In the genomic region with DNA sequence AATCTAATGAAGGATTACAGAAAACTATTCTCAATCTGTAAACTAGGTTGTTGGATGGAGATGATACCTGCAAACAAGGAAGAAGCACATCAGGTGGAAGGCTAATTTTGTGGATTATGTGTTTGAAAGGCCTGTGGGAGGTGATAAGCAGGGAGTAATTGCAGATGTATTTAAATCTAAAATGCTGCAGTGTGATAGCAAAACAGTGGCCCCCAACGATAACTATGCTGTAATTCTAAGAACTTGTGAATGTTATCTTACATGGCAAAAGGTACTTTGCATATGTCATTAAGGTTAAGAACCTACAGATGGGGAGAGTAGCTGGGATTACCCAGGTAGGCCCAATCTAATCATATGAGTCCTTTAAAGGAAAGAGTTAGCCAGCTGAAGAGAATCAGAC, we compare ENCODE assay signal across 16 cellular contexts.
DNase-seq lines count a peak whose midpoint lies in the region; ATAC-seq and TF ChIP-seq lines count a peak whose summit lies in the region.
"Had no signal": no experiment of that assay in that cellular context is flagged by ENCODE, and none has a peak within 500 bp of the region (broad histone marks: within the 10 kb centered on the region; RNA-seq: fewer than 3 reads in every experiment).

No MANE protein-coding gene starts in this region.

- H4K20me1 ChIP-seq in MM.1S (ENCODE audit: insufficient read depth, low read length), result no peaks in the 10 kb centered on the region
- H4K20me1 ChIP-seq: BLaER1 treated with 17β-estradiol and CSF1 and Interleukin-3, amounts not matched to agents 10 nM and 100 nM had no signal

- no peak overlapping the region for H2AFZ ChIP-seq in MM.1S (ENCODE audit: low read length)

- H3K27ac ChIP-seq in MM.1S (ENCODE audit: low read length), result peak overlapping the region; percentile 61; the same call in 1 of the 2 replicates
- H3K27ac ChIP-seq: BLaER1 treated with 17β-estradiol and CSF1 and Interleukin-3, amounts not matched to agents 10 nM and 100 nM had no signal

- peaks cover 22% of the 10 kb centered on the region for H3K4me1 ChIP-seq in MM.1S (ENCODE audit: low read length)

- H3K4me2 ChIP-seq in MM.1S (ENCODE audit: low read depth, low read length), result peak overlapping the region; percentile 14
- H3K4me2 ChIP-seq: BLaER1 treated with 17β-estradiol and CSF1 and Interleukin-3, amounts not matched to agents 10 nM and 100 nM had no signal

- DNase-seq in activated CD4-positive, alpha-beta memory T cell treated with anti-CD3 and anti-CD28 coated beads for 36 hours, result no peak
- no peak for DNase-seq in activated CD4-positive, alpha-beta memory T cell treated with anti-CD3 and anti-CD28 coated beads, Interleukin-2, amount 10 ng/mL, durations not matched to agents 7 days and 5 days
- DNase-seq in Calu3 (no peak), MM.1S (no peak), ecto neural progenitor cell (ENCODE audit: low spot score) (no peak), NCI-H82 treated with DMSO at 0.1 percent for 48 hours (lab: John Stamatoyannopoulos, UW; ENCODE audit: unreplicated experiment) (no peak)
- DNase-seq: ACHN, DMS79 treated with DMSO at 0.1 percent for 48 hours, EL, HCEC 1CT, HFFc6, IMR-90 had no signal

- no peak overlapping the region for H3K4me3 Mint-ChIP-seq in activated CD4-positive, alpha-beta memory T cell treated with anti-CD3 and anti-CD28 coated beads for 36 hours
- H3K4me3 Mint-ChIP-seq in activated CD4-positive, alpha-beta memory T cell treated with anti-CD3 and anti-CD28 coated beads, Interleukin-2, amount 10 ng/mL, durations not matched to agents 7 days and 5 days, result no peak overlapping the region
- H3K4me3 Mint-ChIP-seq in Calu3 (ENCODE audit: low read depth, unreplicated experiment), result peak overlapping the region; percentile 70
- peak overlapping the region; percentile 51 for H3K4me3 Mint-ChIP-seq in activated T-helper 17 cell treated with anti-CD3 and anti-CD28 coated beads, Interleukin-2, amount 50 U/mL, for 72 hours
- H3K4me3 Mint-ChIP-seq: HFFc6 had no signal

- no TSS peak for BruUV-seq in Calu3 (replicated peaks; lab: Mats Ljungman, UMichigan)

- CTCF ChIA-PET in activated CD4-positive, alpha-beta memory T cell treated with anti-CD3 and anti-CD28 coated beads for 36 hours (lab: Charles Lee), result no interaction called here
- CTCF ChIA-PET in activated CD4-positive, alpha-beta memory T cell treated with anti-CD3 and anti-CD28 coated beads, Interleukin-2, amount 10 ng/mL, durations not matched to agents 7 days and 5 days (lab: Charles Lee), result interaction anchor here (1.5 kb wide), 1 partner anchor 151 kb away, joined by 3 read pairs; no protein-coding TSS in a partner anchor
- CTCF ChIA-PET in Calu3 (lab: Charles Lee), result interaction anchor here (1.3 to 1.9 kb wide), 3 partner anchors 9 to 125 kb away, joined by 3 to 6 read pairs (median 5); no protein-coding TSS in a partner anchor

- H3K4me3 ChIP-seq in MM.1S (ENCODE audit: low read length), result no peak overlapping the region
- H3K4me3 ChIP-seq: BLaER1 treated with 17β-estradiol and CSF1 and Interleukin-3, amounts not matched to agents 10 nM and 100 nM had no signal

- POLR2A ChIA-PET in activated CD4-positive, alpha-beta memory T cell treated with anti-CD3 and anti-CD28 coated beads for 36 hours (lab: Charles Lee), result interaction anchor here (2.4 kb wide), 1 partner anchor 165 kb away, joined by 6 read pairs; a partner anchor contains a TSS
- POLR2A ChIA-PET in activated CD4-positive, alpha-beta memory T cell treated with anti-CD3 and anti-CD28 coated beads, Interleukin-2, amount 10 ng/mL, durations not matched to agents 7 days and 5 days (lab: Charles Lee), result interaction anchor here (0.7 to 1.5 kb wide), 4 partner anchors 11 to 164 kb away, joined by 3 to 4 read pairs (median 3); a partner anchor contains a TSS

- no peaks in the 10 kb centered on the region for H3K9me3 ChIP-seq in MM.1S (replicated peaks; ENCODE audit: insufficient read depth, low read length)

- no peaks in the 10 kb centered on the region for H3K27me3 ChIP-seq in MM.1S (replicated peaks; ENCODE audit: insufficient read depth, low read length)
- H3K27me3 ChIP-seq: BLaER1 treated with 17β-estradiol and CSF1 and Interleukin-3, amounts not matched to agents 10 nM and 100 nM had no signal

- no peaks in the 10 kb centered on the region for H3K79me2 ChIP-seq in MM.1S (ENCODE audit: low read length)

- no peaks in the 10 kb centered on the region for H3K9me3 Mint-ChIP-seq in activated CD4-positive, alpha-beta memory T cell treated with anti-CD3 and anti-CD28 coated beads for 36 hours
- H3K9me3 Mint-ChIP-seq in activated CD4-positive, alpha-beta memory T cell treated with anti-CD3 and anti-CD28 coated beads, Interleukin-2, amount 10 ng/mL, durations not matched to agents 7 days and 5 days, result peaks cover 7% of the 10 kb centered on the region
- H3K9me3 Mint-ChIP-seq in Calu3 (ENCODE audit: low read depth, unreplicated experiment), result no peaks in the 10 kb centered on the region
- H3K9me3 Mint-ChIP-seq in activated T-helper 17 cell treated with anti-CD3 and anti-CD28 coated beads, Interleukin-2, amount 50 U/mL, for 72 hours, result peaks cover 3% of the 10 kb centered on the region
- H3K9me3 Mint-ChIP-seq: HFFc6 had no signal

- intact Hi-C loops in activated CD4-positive, alpha-beta memory T cell treated with anti-CD3 and anti-CD28 coated beads for 36 hours (cut with micrococcal nuclease), result loop anchor here (1.0 to 10.0 kb wide), 4 partner anchors 8 to 811 kb away; a partner anchor contains a TSS
- intact Hi-C loops in Calu3 (cut with micrococcal nuclease; ENCODE audit: unreplicated experiment), result loop anchor here (2.0 to 10.0 kb wide), 4 partner anchors 113 to 329 kb away; a partner anchor contains a TSS

- TF ChIP-seq CTCF in Calu3 (IDR thresholded peaks at IDR 0.05; ENCODE audit: unreplicated experiment) (no peak), MM.1S (IDR thresholded peaks at IDR 0.05; ENCODE audit: low read length) (no peak)

- peaks cover 2% of the 10 kb centered on the region for H3K27me3 Mint-ChIP-seq in activated CD4-positive, alpha-beta memory T cell treated with anti-CD3 and anti-CD28 coated beads for 36 hours
- no peaks in the 10 kb centered on the region for H3K27me3 Mint-ChIP-seq in activated CD4-positive, alpha-beta memory T cell treated with anti-CD3 and anti-CD28 coated beads, Interleukin-2, amount 10 ng/mL, durations not matched to agents 7 days and 5 days
- no peaks in the 10 kb centered on the region for H3K27me3 Mint-ChIP-seq in Calu3 (ENCODE audit: unreplicated experiment)
- H3K27me3 Mint-ChIP-seq in activated T-helper 17 cell treated with anti-CD3 and anti-CD28 coated beads, Interleukin-2, amount 50 U/mL, for 72 hours, result no peaks in the 10 kb centered on the region
- H3K27me3 Mint-ChIP-seq: CD4-positive, CD25-positive, alpha-beta regulatory T cell had no signal

- ATAC-seq in activated T-helper 17 cell treated with anti-CD3 and anti-CD28 coated beads, Interleukin-2, amount 50 U/mL, for 72 hours (replicated peaks), result no peak
- ATAC-seq in HG03342 (IDR thresholded peaks at IDR 0.05; ENCODE audit: unreplicated experiment), result no peak

- no peaks in the 10 kb centered on the region for H3K36me3 ChIP-seq in MM.1S (replicated peaks; ENCODE audit: insufficient read depth, low read length)
- H3K36me3 ChIP-seq: BLaER1 treated with 17β-estradiol and CSF1 and Interleukin-3, amounts not matched to agents 10 nM and 100 nM had no signal

- H3K27ac Mint-ChIP-seq in activated CD4-positive, alpha-beta memory T cell treated with anti-CD3 and anti-CD28 coated beads for 36 hours, result peak overlapping the region; percentile 42
- no peak overlapping the region for H3K27ac Mint-ChIP-seq in activated CD4-positive, alpha-beta memory T cell treated with anti-CD3 and anti-CD28 coated beads, Interleukin-2, amount 10 ng/mL, durations not matched to agents 7 days and 5 days
- H3K27ac Mint-ChIP-seq in Calu3 (ENCODE audit: unreplicated experiment), result peak overlapping the region; percentile 100
- peak overlapping the region; percentile 41 for H3K27ac Mint-ChIP-seq in activated T-helper 17 cell treated with anti-CD3 and anti-CD28 coated beads, Interleukin-2, amount 50 U/mL, for 72 hours
- H3K27ac Mint-ChIP-seq: HFFc6 had no signal

- no peaks in the 10 kb centered on the region for H3K9me2 ChIP-seq in MM.1S (replicated peaks; ENCODE audit: insufficient read depth, low read length)

- peaks cover 15% of the 10 kb centered on the region for H3F3A ChIP-seq in MM.1S (ENCODE audit: insufficient read depth, low read length)

- H3K9ac ChIP-seq in MM.1S (ENCODE audit: low read length), result no peak overlapping the region
- H3K9ac ChIP-seq: BLaER1 treated with 17β-estradiol and CSF1 and Interleukin-3, amounts not matched to agents 10 nM and 100 nM had no signal

- peaks cover 44% of the 10 kb centered on the region for H3K4me1 Mint-ChIP-seq in activated CD4-positive, alpha-beta memory T cell treated with anti-CD3 and anti-CD28 coated beads for 36 hours (ENCODE audit: low read depth)
- H3K4me1 Mint-ChIP-seq in activated CD4-positive, alpha-beta memory T cell treated with anti-CD3 and anti-CD28 coated beads, Interleukin-2, amount 10 ng/mL, durations not matched to agents 7 days and 5 days, result peaks cover 52% of the 10 kb centered on the region
- peaks cover 89% of the 10 kb centered on the region for H3K4me1 Mint-ChIP-seq in Calu3 (ENCODE audit: low read depth, unreplicated experiment)
- peaks cover 42% of the 10 kb centered on the region for H3K4me1 Mint-ChIP-seq in activated T-helper 17 cell treated with anti-CD3 and anti-CD28 coated beads, Interleukin-2, amount 50 U/mL, for 72 hours

- no peaks in the 10 kb centered on the region for H3K36me3 Mint-ChIP-seq in activated CD4-positive, alpha-beta memory T cell treated with anti-CD3 and anti-CD28 coated beads for 36 hours
- peaks cover 12% of the 10 kb centered on the region for H3K36me3 Mint-ChIP-seq in activated CD4-positive, alpha-beta memory T cell treated with anti-CD3 and anti-CD28 coated beads, Interleukin-2, amount 10 ng/mL, durations not matched to agents 7 days and 5 days (ENCODE audit: low read depth)
- peaks cover 48% of the 10 kb centered on the region for H3K36me3 Mint-ChIP-seq in Calu3 (ENCODE audit: insufficient read depth, unreplicated experiment)
- H3K36me3 Mint-ChIP-seq in activated T-helper 17 cell treated with anti-CD3 and anti-CD28 coated beads, Interleukin-2, amount 50 U/mL, for 72 hours (ENCODE audit: low read depth), result no peaks in the 10 kb centered on the region
- H3K36me3 Mint-ChIP-seq: CD4-positive, CD25-positive, alpha-beta regulatory T cell had no signal

Comparison
In these comparisons a context has a peak if more than half of its experiments do, and no peak if none do; other contexts are left out.
1. H3K4me3 Mint-ChIP-seq: peak in Calu3 (single experiment) and activated T-helper 17 cell treated with anti-CD3 and anti-CD28 coated beads, Interleukin-2, amount 50 U/mL, for 72 hours (single experiment); none in activated CD4-positive, alpha-beta memory T cell treated with anti-CD3 and anti-CD28 coated beads for 36 hours (single experiment) and activated CD4-positive, alpha-beta memory T cell treated with anti-CD3 and anti-CD28 coated beads, Interleukin-2, amount 10 ng/mL, durations not matched to agents 7 days and 5 days (single experiment).